Comparison of ENCODE assay signal across 9 cellular contexts in the genomic region with DNA sequence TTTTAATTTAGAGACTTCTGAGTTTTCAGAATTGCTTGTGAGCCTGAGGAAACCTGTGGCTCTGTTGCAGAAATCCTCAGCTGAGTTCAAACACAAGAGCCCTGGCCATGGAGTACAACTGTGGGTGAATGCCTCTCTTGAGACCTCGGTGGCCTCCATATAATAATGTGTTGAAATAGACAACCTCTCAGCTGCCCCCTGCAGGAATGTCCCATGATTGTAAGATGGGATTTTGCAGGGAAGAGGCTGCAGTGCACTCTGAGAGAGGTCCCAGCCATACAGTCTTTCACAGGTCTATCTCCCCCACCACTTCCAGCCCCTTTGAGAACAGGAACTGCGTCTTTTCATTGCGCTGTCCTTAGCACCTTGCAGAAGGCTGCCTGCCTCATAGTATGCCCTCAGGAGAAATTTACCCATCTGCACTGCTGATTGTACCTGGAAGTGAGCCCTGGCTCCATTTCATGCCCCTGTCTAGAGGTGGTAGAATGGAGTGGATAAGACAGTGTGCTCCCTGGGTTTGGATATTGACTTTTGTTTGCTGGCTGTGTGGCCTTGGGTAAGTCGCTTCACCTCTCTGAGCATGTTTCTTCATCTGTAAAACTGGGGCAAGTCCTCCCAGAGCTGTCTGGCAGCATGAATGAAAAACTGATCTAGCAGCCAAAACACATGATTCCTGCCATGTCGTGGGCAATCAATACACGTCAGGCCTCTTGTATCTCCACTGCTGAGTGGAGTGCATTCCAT. TPM values are rescaled to one million over a fixed set of nuclear protein-coding genes. Genes with fewer than 3 reads are reported as not detected.
DNase-seq lines count a peak whose midpoint lies in the region; ATAC-seq and TF ChIP-seq lines count a peak whose summit lies in the region.
"Had no signal": no experiment of that assay in that cellular context is flagged by ENCODE, and none has a peak within 500 bp of the region (broad histone marks: within the 10 kb centered on the region; RNA-seq: fewer than 3 reads in every experiment).

No MANE protein-coding gene starts in this region.

- H3K27ac Mint-ChIP-seq in activated CD4-positive, alpha-beta memory T cell treated with anti-CD3 and anti-CD28 coated beads for 36 hours: no peak overlapping the region
- H3K27ac Mint-ChIP-seq in activated CD4-positive, alpha-beta memory T cell treated with anti-CD3 and anti-CD28 coated beads, Interleukin-2, amount 10 ng/mL, durations not matched to agents 7 days and 5 days: no peak overlapping the region
- H3K27ac Mint-ChIP-seq in chondrocyte (ENCODE audit: unreplicated experiment): no peak overlapping the region
- H3K27ac Mint-ChIP-seq in stimulated activated naive CD8-positive, alpha-beta T cell treated with anti-CD3 and anti-CD28 coated beads, Interleukin-15, amount 100 ng/mL, for 72 hours: no peak overlapping the region

- intact Hi-C loops in activated CD4-positive, alpha-beta memory T cell treated with anti-CD3 and anti-CD28 coated beads for 36 hours (cut with micrococcal nuclease): no loop called here

- CTCF ChIA-PET in activated CD4-positive, alpha-beta memory T cell treated with anti-CD3 and anti-CD28 coated beads for 36 hours (lab: Charles Lee): interaction anchor here (0.6 to 1.3 kb wide), 2 partner anchors 18 to 225 kb away, joined by 3 to 5 read pairs; no protein-coding TSS in a partner anchor
- CTCF ChIA-PET in activated CD4-positive, alpha-beta memory T cell treated with anti-CD3 and anti-CD28 coated beads, Interleukin-2, amount 10 ng/mL, durations not matched to agents 7 days and 5 days (lab: Charles Lee): no interaction called here

- no peak overlapping the region for H3K4me3 Mint-ChIP-seq in activated CD4-positive, alpha-beta memory T cell treated with anti-CD3 and anti-CD28 coated beads for 36 hours
- H3K4me3 Mint-ChIP-seq in activated CD4-positive, alpha-beta memory T cell treated with anti-CD3 and anti-CD28 coated beads, Interleukin-2, amount 10 ng/mL, durations not matched to agents 7 days and 5 days: no peak overlapping the region
- H3K4me3 Mint-ChIP-seq in chondrocyte (ENCODE audit: unreplicated experiment): no peak overlapping the region
- H3K4me3 Mint-ChIP-seq in stimulated activated naive CD8-positive, alpha-beta T cell treated with anti-CD3 and anti-CD28 coated beads, Interleukin-15, amount 100 ng/mL, for 72 hours: no peak overlapping the region

- no peaks in the 10 kb centered on the region for H3K9me3 Mint-ChIP-seq in activated CD4-positive, alpha-beta memory T cell treated with anti-CD3 and anti-CD28 coated beads for 36 hours
- no peaks in the 10 kb centered on the region for H3K9me3 Mint-ChIP-seq in activated CD4-positive, alpha-beta memory T cell treated with anti-CD3 and anti-CD28 coated beads, Interleukin-2, amount 10 ng/mL, durations not matched to agents 7 days and 5 days
- no peaks in the 10 kb centered on the region for H3K9me3 Mint-ChIP-seq in chondrocyte (ENCODE audit: low read depth)
- H3K9me3 Mint-ChIP-seq in stimulated activated naive CD8-positive, alpha-beta T cell treated with anti-CD3 and anti-CD28 coated beads, Interleukin-15, amount 100 ng/mL, for 72 hours: no peaks in the 10 kb centered on the region

- TF ChIP-seq POLR2A in NB4 (IDR thresholded peaks at IDR 0.05; ENCODE audit: extremely low read depth, insufficient read length): no peak

- no peaks in the 10 kb centered on the region for H3K4me1 Mint-ChIP-seq in activated CD4-positive, alpha-beta memory T cell treated with anti-CD3 and anti-CD28 coated beads for 36 hours (ENCODE audit: low read depth)
- H3K4me1 Mint-ChIP-seq in activated CD4-positive, alpha-beta memory T cell treated with anti-CD3 and anti-CD28 coated beads, Interleukin-2, amount 10 ng/mL, durations not matched to agents 7 days and 5 days: no peaks in the 10 kb centered on the region
- H3K4me1 Mint-ChIP-seq in chondrocyte (ENCODE audit: low read depth): no peaks in the 10 kb centered on the region
- no peaks in the 10 kb centered on the region for H3K4me1 Mint-ChIP-seq in stimulated activated naive CD8-positive, alpha-beta T cell treated with anti-CD3 and anti-CD28 coated beads, Interleukin-15, amount 100 ng/mL, for 72 hours

- ATAC-seq in stimulated activated naive CD8-positive, alpha-beta T cell treated with anti-CD3 and anti-CD28 coated beads, Interleukin-15, amount 100 ng/mL, for 72 hours: peak; percentile 59

- H3K27me3 Mint-ChIP-seq in activated CD4-positive, alpha-beta memory T cell treated with anti-CD3 and anti-CD28 coated beads for 36 hours: peaks cover 11% of the 10 kb centered on the region
- H3K27me3 Mint-ChIP-seq in activated CD4-positive, alpha-beta memory T cell treated with anti-CD3 and anti-CD28 coated beads, Interleukin-2, amount 10 ng/mL, durations not matched to agents 7 days and 5 days: peaks cover 20% of the 10 kb centered on the region
- peaks cover 42% of the 10 kb centered on the region for H3K27me3 Mint-ChIP-seq in chondrocyte (ENCODE audit: low read depth)
- H3K27me3 Mint-ChIP-seq in stimulated activated naive CD8-positive, alpha-beta T cell treated with anti-CD3 and anti-CD28 coated beads, Interleukin-15, amount 100 ng/mL, for 72 hours: peaks cover 24% of the 10 kb centered on the region

- no peak overlapping the region for H3K4me3 ChIP-seq in NB4 (ENCODE audit: low read depth, low read length)
- H3K4me3 ChIP-seq: skin epidermis had no signal

- TF ChIP-seq CTCF in NB4 (IDR thresholded peaks at IDR 0.05; ENCODE audit: low read depth, low read length) (peak; percentile 46), chondrocyte (IDR thresholded peaks at IDR 0.05) (peak; percentile 64)

- H3K36me3 Mint-ChIP-seq in activated CD4-positive, alpha-beta memory T cell treated with anti-CD3 and anti-CD28 coated beads for 36 hours: no peaks in the 10 kb centered on the region
- H3K36me3 Mint-ChIP-seq in activated CD4-positive, alpha-beta memory T cell treated with anti-CD3 and anti-CD28 coated beads, Interleukin-2, amount 10 ng/mL, durations not matched to agents 7 days and 5 days (ENCODE audit: low read depth): no peaks in the 10 kb centered on the region
- peaks cover 3% of the 10 kb centered on the region for H3K36me3 Mint-ChIP-seq in chondrocyte (ENCODE audit: low read depth)

- POLR2A ChIA-PET in activated CD4-positive, alpha-beta memory T cell treated with anti-CD3 and anti-CD28 coated beads for 36 hours (lab: Charles Lee): no interaction called here
- POLR2A ChIA-PET in activated CD4-positive, alpha-beta memory T cell treated with anti-CD3 and anti-CD28 coated beads, Interleukin-2, amount 10 ng/mL, durations not matched to agents 7 days and 5 days (lab: Charles Lee): no interaction called here

- DNase-seq in activated CD4-positive, alpha-beta memory T cell treated with anti-CD3 and anti-CD28 coated beads for 36 hours: peak; percentile 23
- DNase-seq in activated CD4-positive, alpha-beta memory T cell treated with anti-CD3 and anti-CD28 coated beads, Interleukin-2, amount 10 ng/mL, durations not matched to agents 7 days and 5 days: no peak
- DNase-seq in NB4 (ENCODE audit: low read depth) (peak; percentile 67), chondrocyte (ENCODE audit: low spot score) (no peak), medulla oblongata (ENCODE audit: extremely low spot score) (no peak), NCI-H2029 treated with DMSO at 0.1 percent for 48 hours (lab: John Stamatoyannopoulos, UW) (no peak)
- DNase-seq in stimulated activated naive CD8-positive, alpha-beta T cell treated with anti-CD3 and anti-CD28 coated beads, Interleukin-15, amount 100 ng/mL, for 72 hours: no peak
- DNase-seq in activated CD4-positive, alpha-beta T cell treated with anti-CD3 and anti-CD28 coated beads for 1 hour: no peak

RNA-seq across cellular contexts. Expression of a gene that starts 16.8 kb away (rescaled TPM):
- not detected for total RNA-seq in activated CD4-positive, alpha-beta memory T cell treated with anti-CD3 and anti-CD28 coated beads for 36 hours
- total RNA-seq in activated CD4-positive, alpha-beta memory T cell treated with anti-CD3 and anti-CD28 coated beads, Interleukin-2, amount 10 ng/mL, durations not matched to agents 7 days and 5 days: not detected
- not detected in 3 replicates for total RNA-seq in chondrocyte

Comparison
In these comparisons a context has a peak if more than half of its experiments do, and no peak if none do; other contexts are left out.
1. DNase-seq: peak in activated CD4-positive, alpha-beta memory T cell treated with anti-CD3 and anti-CD28 coated beads for 36 hours (single experiment) and NB4 (single experiment); none in activated CD4-positive, alpha-beta memory T cell treated with anti-CD3 and anti-CD28 coated beads, Interleukin-2, amount 10 ng/mL, durations not matched to agents 7 days and 5 days (single experiment), chondrocyte (single experiment), stimulated activated naive CD8-positive, alpha-beta T cell treated with anti-CD3 and anti-CD28 coated beads, Interleukin-15, amount 100 ng/mL, for 72 hours (0 of 2), activated CD4-positive, alpha-beta T cell treated with anti-CD3 and anti-CD28 coated beads for 1 hour (single experiment), medulla oblongata (single experiment) and NCI-H2029 treated with DMSO at 0.1 percent for 48 hours (single experiment).